Comparison of ENCODE assay signal across 13 cellular contexts in genomic region chr19:3612330-3612729, GRCh38. TPM values are rescaled to one million over a fixed set of nuclear protein-coding genes. Genes with fewer than 3 reads are reported as not detected.
A peak's percentile ranks its signal among the peaks of the same experiment; 100 is the strongest.
DNase-seq lines count a peak whose midpoint lies in the region; ATAC-seq lines count a peak whose summit lies in the region.
"Had no signal": no experiment of that assay in that cellular context is flagged by ENCODE, and none has a peak within 500 bp of the region (broad histone marks: within the 10 kb centered on the region; RNA-seq: fewer than 3 reads in every experiment).

No MANE protein-coding gene starts in this region.

- H3K9me3 ChIP-seq in right cardiac atrium (ENCODE audit: control insufficient read depth, low read length), result no peaks in the 10 kb centered on the region
- no peaks in the 10 kb centered on the region for H3K9me3 ChIP-seq in duodenal mucosa (ENCODE audit: control insufficient read depth in 1 of 2, low read length in 2 of 2)
- no peaks in the 10 kb centered on the region for H3K9me3 ChIP-seq in neuronal stem cell (replicated peaks in 1 of 2; ENCODE audit: control insufficient read depth in 2 of 2, insufficient read depth in 1 of 2, low read depth in 1 of 2, low read length in 2 of 2)
- H3K9me3 ChIP-seq: HAP-1 had no signal

- WGBS in right cardiac atrium, result 96% methylated on average over 33 of the region's 33 CpGs
- WGBS in neuronal stem cell (ENCODE audit: extremely low coverage in 2 of 2, insufficient read length in 2 of 2, insufficient replicate concordance in 1 of 2), 2 donors, result no CpG with 5 or more reads among the region's 33 CpGs

- peak overlapping the region; percentile 55 for H3K23ac ChIP-seq in neuronal stem cell (ENCODE audit: low read depth, low read length, poor library complexity)

- no peak overlapping the region for H3K18ac ChIP-seq in neuronal stem cell (ENCODE audit: low read length)

- H3K4me1 ChIP-seq in right cardiac atrium (ENCODE audit: control insufficient read depth, insufficient read depth, low read length), result peaks cover 3% of the 10 kb centered on the region
- H3K4me1 ChIP-seq in duodenal mucosa (ENCODE audit: control insufficient read depth in 1 of 2, insufficient read depth in 2 of 2, low read length in 2 of 2), result peaks cover 0 to 3% of the 10 kb centered on the region in 2 donors
- H3K4me1 ChIP-seq in neuronal stem cell (ENCODE audit: control insufficient read depth in 2 of 2, insufficient read depth in 1 of 2, low read depth in 1 of 2, low read length in 2 of 2), result peaks cover 4 to 11% of the 10 kb centered on the region in 2 donors

- DNase-seq in right cardiac atrium (peak in 2 of 3 donors; percentile 19 to 61), Right ventricle myocardium inferior (ENCODE audit: missing footprints) (no peak), neuronal stem cell (ENCODE audit: low spot score) (no peak), GM03348 (ENCODE audit: low spot score) (no peak)
- DNase-seq: CD8-positive, alpha-beta T cell; COR-L47; DMS153; DMS79 treated with DMSO at 0.1 percent for 48 hours; EL had no signal

- H3K4me3 ChIP-seq in right cardiac atrium (ENCODE audit: low read length) (no peak overlapping the region), duodenal mucosa (ENCODE audit: low read depth in 1 of 2, low read length in 2 of 2) (no peak overlapping the region), neuronal stem cell (ENCODE audit: low read length in 2 of 2) (no peak overlapping the region)
- H3K4me3 ChIP-seq: HAP-1 had no signal

- H2BK15ac ChIP-seq in neuronal stem cell (ENCODE audit: low read length), result no peak overlapping the region

- H3K27me3 ChIP-seq in right cardiac atrium (ENCODE audit: control insufficient read depth, insufficient read depth) (no peaks in the 10 kb centered on the region), duodenal mucosa (ENCODE audit: control insufficient read depth in 1 of 2, insufficient read depth in 2 of 2, low read length in 2 of 2) (no peaks in the 10 kb centered on the region), neuronal stem cell (ENCODE audit: control insufficient read depth in 3 of 3, insufficient read depth in 3 of 3, low read depth in 1 of 3, low read length in 3 of 3) (peaks cover 0 to 4% (median under 1%) of the 10 kb centered on the region in 3 experiments)

- H2BK5ac ChIP-seq in neuronal stem cell (ENCODE audit: low read length), result no peak overlapping the region

- no peak overlapping the region for H4K8ac ChIP-seq in neuronal stem cell (ENCODE audit: low read depth, low read length)

- peaks cover 3% of the 10 kb centered on the region for H3K79me1 ChIP-seq in neuronal stem cell (ENCODE audit: low read depth, low read length)

- H2AK5ac ChIP-seq in neuronal stem cell (ENCODE audit: low read depth, low read length), result no peak overlapping the region

- no peak overlapping the region for H3K4me2 ChIP-seq in neuronal stem cell (ENCODE audit: insufficient read depth, low read length, poor library complexity, severe bottlenecking)

- H3K4ac ChIP-seq in neuronal stem cell (ENCODE audit: low read length), result no peak overlapping the region

- no peak overlapping the region for H2AFZ ChIP-seq in neuronal stem cell (ENCODE audit: low read length)

- no peak for ATAC-seq in right cardiac atrium
- no peak for ATAC-seq in Right ventricle myocardium inferior
- no peak for ATAC-seq in GM19023 (IDR thresholded peaks at IDR 0.05; ENCODE audit: unreplicated experiment)
- ATAC-seq in GM21737 (IDR thresholded peaks at IDR 0.05; ENCODE audit: unreplicated experiment), result no peak
- ATAC-seq: CD8-positive, alpha-beta T cell had no signal

- H3K27ac ChIP-seq in right cardiac atrium (ENCODE audit: low read length) (no peak overlapping the region), duodenal mucosa (ENCODE audit: low read depth, low read length) (peak overlapping the region; percentile 20), neuronal stem cell (replicated peaks; ENCODE audit: low read length) (no peak overlapping the region)

- H2BK12ac ChIP-seq in neuronal stem cell (ENCODE audit: low read length), result no peak overlapping the region

- H2BK120ac ChIP-seq in neuronal stem cell (ENCODE audit: low read depth, low read length), result no peak overlapping the region

- H3K36me3 ChIP-seq in duodenal mucosa (ENCODE audit: control insufficient read depth in 1 of 2, insufficient read depth in 2 of 2, low read length in 2 of 2) (peaks cover 0 to 33% of the 10 kb centered on the region in 2 donors), neuronal stem cell (replicated peaks in 1 of 2; ENCODE audit: control insufficient read depth in 2 of 2, insufficient read depth in 2 of 2, low read length in 2 of 2) (peaks cover 13 to 41% of the 10 kb centered on the region in 2 donors)

- H3K9ac ChIP-seq in duodenal mucosa (ENCODE audit: low read depth in 1 of 2, low read length in 2 of 2) (no peak overlapping the region), neuronal stem cell (ENCODE audit: low read depth, low read length, poor library complexity) (no peak overlapping the region)

- H4K91ac ChIP-seq in neuronal stem cell (ENCODE audit: low read depth, low read length, poor library complexity), result no peak overlapping the region

- intact Hi-C loops in right cardiac atrium (cut with DNase I), result loop anchor here in 1 of 4 donors (10.0 kb wide), 2 partner anchors 68 to 308 kb away; no protein-coding TSS in a partner anchor
- intact Hi-C loops in Right ventricle myocardium inferior (cut with DNase I), result no loop called here

- no peak overlapping the region for H3K14ac ChIP-seq in neuronal stem cell (ENCODE audit: low read length)

RNA-seq across cellular contexts. Expression of gene TBXA2R, which starts 5.7 kb away (rescaled TPM):
- total RNA-seq in right cardiac atrium (1 to 10 TPM; 1.3 to 2.2 (median 2.0) TPM), Right ventricle myocardium inferior (4.1 TPM)
- 1.8 TPM for polyA plus RNA-seq in right cardiac atrium
- polyA plus RNA-seq in neuronal stem cell (2013, experiment 1 of 2), result 0.11 TPM
- 0.12 TPM for polyA plus RNA-seq in neuronal stem cell (2013, experiment 2 of 2)

RNA-seq across cellular contexts. Expression of gene CACTIN, which starts 14.3 kb away (rescaled TPM):
- total RNA-seq in right cardiac atrium (10 to 100 TPM; 13.8 to 17.8 (median 14.4) TPM), Right ventricle myocardium inferior (12.6 TPM)
- polyA plus RNA-seq in right cardiac atrium, result 13.5 TPM
- 23.9 TPM for polyA plus RNA-seq in neuronal stem cell (2013, experiment 1 of 2)
- 25.3 TPM for polyA plus RNA-seq in neuronal stem cell (2013, experiment 2 of 2)

RNA-seq across cellular contexts. Expression of gene GIPC3, which starts 27.1 kb away (rescaled TPM):
- 1 to 10 TPM in 2 of 4 donors, under 1 TPM in 2; 0.89 to 2.1 (median 1.2) TPM for total RNA-seq in right cardiac atrium
- polyA plus RNA-seq in right cardiac atrium, result 1.2 TPM
- total RNA-seq in Right ventricle myocardium inferior, result 2.7 TPM
- polyA plus RNA-seq in neuronal stem cell (2013, experiment 1 of 2), result 0.46 TPM
- 0.47 TPM for polyA plus RNA-seq in neuronal stem cell (2013, experiment 2 of 2)

RNA-seq across cellular contexts. Expression of gene HMG20B, which starts 39.6 kb away (rescaled TPM):
- total RNA-seq in right cardiac atrium (10 to 100 TPM; 35.7 to 46.0 (median 36.2) TPM), Right ventricle myocardium inferior (37.0 TPM)
- 50.5 TPM for polyA plus RNA-seq in right cardiac atrium
- polyA plus RNA-seq in neuronal stem cell (2013, experiment 1 of 2), result 76.9 TPM
- polyA plus RNA-seq in neuronal stem cell (2013, experiment 2 of 2), result 73.8 TPM

RNA-seq across cellular contexts. Expression of gene MFSD12, which starts 54.9 kb away (rescaled TPM):
- 10 to 100 TPM; 20.6 to 31.7 (median 29.6) TPM for total RNA-seq in right cardiac atrium
- polyA plus RNA-seq in right cardiac atrium, result 21.3 TPM
- total RNA-seq in Right ventricle myocardium inferior, result 23.7 TPM
- 27.9 TPM for polyA plus RNA-seq in neuronal stem cell (2013, experiment 1 of 2)
- polyA plus RNA-seq in neuronal stem cell (2013, experiment 2 of 2), result 25.3 TPM

Comparison
In these comparisons a context has a peak if more than half of its experiments do, and no peak if none do; other contexts are left out.
1. DNase-seq: peak in right cardiac atrium (2 of 3); none in Right ventricle myocardium inferior (single experiment), neuronal stem cell (single experiment) and GM03348 (single experiment).